9 cellular contexts compared by ENCODE assay signal in the genomic region with DNA sequence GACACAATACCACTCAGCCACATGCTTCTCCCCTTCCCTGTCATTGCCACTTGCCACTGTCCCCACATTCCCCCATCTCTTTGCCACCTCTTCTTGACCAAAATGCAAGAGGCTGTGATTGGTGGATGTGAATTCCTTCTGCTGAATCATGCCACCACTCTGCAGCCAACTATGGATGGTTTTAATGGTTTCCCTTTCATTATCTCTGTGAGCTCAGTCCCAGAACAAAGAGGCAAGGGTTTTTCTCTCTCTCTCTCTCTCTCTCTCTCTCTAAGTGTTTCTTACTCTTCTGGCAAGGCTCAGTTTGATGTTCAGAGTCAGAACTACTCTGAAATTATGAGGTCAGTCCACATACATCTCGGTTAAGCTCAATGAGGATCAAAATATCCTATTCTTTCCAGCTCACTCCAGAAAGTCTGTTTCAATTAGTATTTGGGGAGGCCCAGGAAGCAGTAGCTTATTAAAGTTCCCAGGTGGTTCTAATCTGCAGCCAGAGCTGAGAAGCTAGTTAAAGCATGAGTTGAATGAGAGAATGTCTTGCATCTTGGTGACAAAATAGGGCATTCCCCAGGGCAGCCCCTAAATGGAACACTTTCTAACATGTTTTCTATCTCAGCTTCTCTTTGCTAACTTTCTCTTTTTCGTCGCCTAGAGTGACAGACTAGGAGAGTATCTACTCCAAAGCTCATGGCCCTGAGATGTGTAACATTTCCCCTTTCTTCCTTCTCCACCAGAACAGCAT. TPM values are rescaled to one million over a fixed set of nuclear protein-coding genes. Genes with fewer than 3 reads are reported as not detected.
DNase-seq lines count a peak whose midpoint lies in the region; ATAC-seq and TF ChIP-seq lines count a peak whose summit lies in the region.
"Had no signal": no experiment of that assay in that cellular context is flagged by ENCODE, and none has a peak within 500 bp of the region (broad histone marks: within the 10 kb centered on the region; RNA-seq: fewer than 3 reads in every experiment).

No MANE protein-coding gene starts in this region.

- no peak overlapping the region for H3K9ac ChIP-seq in OCI-LY3 (ENCODE audit: low read length)

- H3K27me3 Mint-ChIP-seq in natural killer cell treated with Interleukin-12 subunit alpha and Interleukin-12 subunit beta and Interleukin-15 and Interleukin-18, amount 100 ng/mL, for 72 hours, result peaks cover 6 to 13% of the 10 kb centered on the region in 2 donors

- peak overlapping the region; percentile 64 for H3K4me3 Mint-ChIP-seq in natural killer cell treated with Interleukin-12 subunit alpha and Interleukin-12 subunit beta and Interleukin-15 and Interleukin-18, amount 100 ng/mL, for 72 hours

- H3K4me3 ChIP-seq in OCI-LY3 (ENCODE audit: low read length), result no peak overlapping the region
- H3K4me3 ChIP-seq in HAP-1, result no peak overlapping the region
- H3K4me3 ChIP-seq: skin epidermis had no signal

- in situ Hi-C loops in HAP-1 (cut with MboI; ENCODE audit: low sequenced_read_pairs), result no loop called here

- H3K27ac Mint-ChIP-seq in natural killer cell treated with Interleukin-12 subunit alpha and Interleukin-12 subunit beta and Interleukin-15 and Interleukin-18, amount 100 ng/mL, for 72 hours, result peak overlapping the region; percentile 54 to 71

- H3K36me3 ChIP-seq in OCI-LY3 (replicated peaks; ENCODE audit: low read depth, low read length) (peaks cover 50% of the 10 kb centered on the region), HAP-1 (replicated peaks) (no peaks in the 10 kb centered on the region)

- H3K27me3 ChIP-seq in OCI-LY3 (ENCODE audit: low read depth, low read length) (no peaks in the 10 kb centered on the region), HAP-1 (ENCODE audit: low read depth) (no peaks in the 10 kb centered on the region)

- H2AFZ ChIP-seq in OCI-LY3 (ENCODE audit: low read depth, low read length), result peak overlapping the region; percentile 59; the same call in 1 of the 2 replicates

- H3K4me1 Mint-ChIP-seq in natural killer cell treated with Interleukin-12 subunit alpha and Interleukin-12 subunit beta and Interleukin-15 and Interleukin-18, amount 100 ng/mL, for 72 hours (ENCODE audit: low read depth in 2 of 2), result peaks cover 10 to 12% of the 10 kb centered on the region in 2 donors

- H3K27ac ChIP-seq in OCI-LY3 (ENCODE audit: low read length), result peak overlapping the region; percentile 73
- no peak overlapping the region for H3K27ac ChIP-seq in caudate nucleus (ENCODE audit: low read depth, low read length)
- H3K27ac ChIP-seq: skin epidermis had no signal

- H3K79me2 ChIP-seq in OCI-LY3 (ENCODE audit: low read length), result no peaks in the 10 kb centered on the region

- H4K20me1 ChIP-seq in OCI-LY3 (ENCODE audit: insufficient read depth, low read length), result no peaks in the 10 kb centered on the region

- peaks cover 7% of the 10 kb centered on the region for H3K9me3 Mint-ChIP-seq in natural killer cell treated with Interleukin-12 subunit alpha and Interleukin-12 subunit beta and Interleukin-15 and Interleukin-18, amount 100 ng/mL, for 72 hours

- H3K4me2 ChIP-seq in OCI-LY3 (ENCODE audit: low read length), result peak overlapping the region; percentile 8; the same call in 1 of the 2 replicates

- peak; percentile 51 for ATAC-seq in GM18870 (IDR thresholded peaks at IDR 0.05; ENCODE audit: unreplicated experiment)
- ATAC-seq in HG02588 (IDR thresholded peaks at IDR 0.05; ENCODE audit: unreplicated experiment), result peak; percentile 49
- peak; percentile 83 to 87 for ATAC-seq in natural killer cell treated with Interleukin-12 subunit alpha and Interleukin-12 subunit beta and Interleukin-15 and Interleukin-18, amount 100 ng/mL, for 72 hours

- DNase-seq in natural killer cell treated with Interleukin-12 subunit alpha and Interleukin-12 subunit beta and Interleukin-15 and Interleukin-18, amount 100 ng/mL, for 72 hours (ENCODE audit: low spot score), result no peak
- no peak for DNase-seq in NCI-H1105 (lab: John Stamatoyannopoulos, UW)
- no peak for DNase-seq in HAP-1 (ENCODE audit: low spot score in 2 of 2)
- no peak for DNase-seq in caudate nucleus (lab: John Stamatoyannopoulos, UW)

- peaks cover 26% of the 10 kb centered on the region for H3K4me1 ChIP-seq in OCI-LY3 (ENCODE audit: low read length)
- H3K4me1 ChIP-seq in HAP-1, result no peaks in the 10 kb centered on the region

- peaks cover 46% of the 10 kb centered on the region for H3K9me3 ChIP-seq in OCI-LY3 (ENCODE audit: insufficient read depth, low read length)
- H3K9me3 ChIP-seq in HAP-1, result no peaks in the 10 kb centered on the region

- no peak for TF ChIP-seq CTCF in OCI-LY3 (IDR thresholded peaks at IDR 0.05; ENCODE audit: low read depth, low read length)

- H3K36me3 Mint-ChIP-seq in natural killer cell treated with Interleukin-12 subunit alpha and Interleukin-12 subunit beta and Interleukin-15 and Interleukin-18, amount 100 ng/mL, for 72 hours, result peaks cover 3% of the 10 kb centered on the region

RNA-seq across cellular contexts. Expression of gene ILDR1, which starts 8.5 kb away (rescaled TPM):
- under 1 TPM in 1 of 2 donors, not detected in 1; 0.59 TPM for total RNA-seq in natural killer cell treated with Interleukin-12 subunit alpha and Interleukin-12 subunit beta and Interleukin-15 and Interleukin-18, amount 100 ng/mL, for 72 hours

RNA-seq across cellular contexts. Expression of gene CD86, which starts 24.6 kb away (rescaled TPM):
- total RNA-seq in natural killer cell treated with Interleukin-12 subunit alpha and Interleukin-12 subunit beta and Interleukin-15 and Interleukin-18, amount 100 ng/mL, for 72 hours, result 1 to 10 TPM; 3.2 to 4.5 TPM
- total RNA-seq: NCI-H460 had no signal
